27 cellular contexts compared by ENCODE assay signal in genomic region chr3:127393131-127393820, GRCh38.
A peak's percentile ranks its signal among the peaks of the same experiment; 100 is the strongest.
DNase-seq lines count a peak whose midpoint lies in the region; ATAC-seq, FAIRE-seq and TF ChIP-seq lines count a peak whose summit lies in the region.
"Had no signal": no experiment of that assay in that cellular context is flagged by ENCODE, and none has a peak within 500 bp of the region (broad histone marks: within the 10 kb centered on the region; RNA-seq: fewer than 3 reads in every experiment).

No MANE protein-coding gene starts in this region.

- no peaks in the 10 kb centered on the region for H3K36me3 ChIP-seq in BLaER1 treated with 17β-estradiol and CSF1 and Interleukin-3, amounts not matched to agents 10 nM and 100 nM
- no peaks in the 10 kb centered on the region for H3K36me3 ChIP-seq in astrocyte (ENCODE audit: insufficient read depth, low read length)
- no peaks in the 10 kb centered on the region for H3K36me3 ChIP-seq in spleen

- H2AFZ ChIP-seq in astrocyte (ENCODE audit: low read depth, low read length) = no peak overlapping the region
- H2AFZ ChIP-seq: PC-9 had no signal

- WGBS in spleen, 5 donors = 72 to 87% (median 79%) methylated on average over 5 of the region's 5 CpGs

- H3K4me3 Mint-ChIP-seq in astrocyte (ENCODE audit: unreplicated experiment) = no peak overlapping the region
- H3K4me3 Mint-ChIP-seq: CD8-positive, alpha-beta T cell; IgD-negative memory B cell had no signal

- no peak for ATAC-seq in SK-N-SH treated with all-trans-retinoic acid at 6 μM for 48 hours
- ATAC-seq: A549; CD8-positive, alpha-beta T cell had no signal

- FAIRE-seq in astrocyte (lab: Jason Lieb, UNC) (no peak), urothelium cell line (lab: Jason Lieb, UNC) (no peak)
- FAIRE-seq: A549, GM12891 had no signal

- H3K9me3 ChIP-seq in BLaER1 treated with 17β-estradiol and CSF1 and Interleukin-3, amounts not matched to agents 10 nM and 100 nM (replicated peaks in 1 of 11) = no peaks in the 10 kb centered on the region
- H3K9me3 ChIP-seq in astrocyte (ENCODE audit: insufficient read depth, low read depth, low read length) = no peaks in the 10 kb centered on the region
- no peaks in the 10 kb centered on the region for H3K9me3 ChIP-seq in spleen
- H3K9me3 ChIP-seq: A549, Caco-2 had no signal

- H3K9ac ChIP-seq in BLaER1 treated with 17β-estradiol and CSF1 and Interleukin-3, amounts not matched to agents 10 nM and 100 nM = no peak overlapping the region
- H3K9ac ChIP-seq in astrocyte (ENCODE audit: low read length) = no peak overlapping the region
- H3K9ac ChIP-seq: KMS-11 had no signal

- DNase-seq in astrocyte (ENCODE audit: low read depth) = no peak
- peak; percentile 65 for DNase-seq in mesenteric fat pad (ENCODE audit: low spot score)
- DNase-seq in spleen = peak; percentile 59
- DNase-seq in ecto neural progenitor cell (ENCODE audit: low spot score) = no peak
- DNase-seq in urothelium cell line (ENCODE audit: low spot score) = no peak
- DNase-seq: AML-193; Caco-2; CD8-positive, alpha-beta T cell; DMS 273 treated with DMSO at 0.1 percent for 48 hours; DMS79; GF-D8; MM.1S; NCI-H1694; NCI-H2029 treated with DMSO at 0.1 percent for 48 hours; NCI-H446 treated with DMSO at 0.1 percent for 48 hours; NCI-H526; PC-9; Right ventricle myocardium superior; RPMI8226 had no signal

- peaks cover 0 to 28% (median 0%) of the 10 kb centered on the region in 11 experiments; a peak in 3 of 22 replicates for H4K20me1 ChIP-seq in BLaER1 treated with 17β-estradiol and CSF1 and Interleukin-3, amounts not matched to agents 10 nM and 100 nM
- no peaks in the 10 kb centered on the region for H4K20me1 ChIP-seq in astrocyte (ENCODE audit: insufficient read depth, low read length)

- intact Hi-C loops in spleen (cut with DNase I; ENCODE audit: low total_unique reads) = no loop called here

- peaks cover 16% of the 10 kb centered on the region for H3K4me1 Mint-ChIP-seq in astrocyte (ENCODE audit: low read depth, unreplicated experiment)
- H3K4me1 Mint-ChIP-seq: IgD-negative memory B cell had no signal

- no peaks in the 10 kb centered on the region for H3K36me3 Mint-ChIP-seq in astrocyte (ENCODE audit: low read depth, unreplicated experiment)
- H3K36me3 Mint-ChIP-seq: CD8-positive, alpha-beta T cell; IgD-negative memory B cell had no signal

- H3K79me2 ChIP-seq in astrocyte (ENCODE audit: insufficient read depth, low read length) = no peaks in the 10 kb centered on the region

- H3K27me3 ChIP-seq in BLaER1 treated with 17β-estradiol and CSF1 and Interleukin-3, amounts not matched to agents 10 nM and 100 nM = peaks cover 0 to 9% (median 0%) of the 10 kb centered on the region in 11 experiments; a peak in 4 of 22 replicates
- H3K27me3 ChIP-seq in astrocyte (ENCODE audit: insufficient read depth, low read length) (no peaks in the 10 kb centered on the region), spleen (replicated peaks in 1 of 7) (peaks cover 0 to 68% (median 0%) of the 10 kb centered on the region in 7 donors)

- no peak for TF ChIP-seq CTCF in astrocyte (IDR thresholded peaks at IDR 0.05; ENCODE audit: insufficient read depth, low read depth, low read length)
- TF ChIP-seq CTCF in spleen (IDR thresholded peaks at IDR 0.05 in 8 of 11, conservative IDR thresholded peaks at IDR 0.05 in 3 of 11) = no peak

- H3K27ac Mint-ChIP-seq in astrocyte (ENCODE audit: unreplicated experiment) = peak overlapping the region; percentile 14
- H3K27ac Mint-ChIP-seq: CD8-positive, alpha-beta T cell; IgD-negative memory B cell had no signal

- H3K4me3 ChIP-seq in BLaER1 treated with 17β-estradiol and CSF1 and Interleukin-3, amounts not matched to agents 10 nM and 100 nM = no peak overlapping the region
- H3K4me3 ChIP-seq in astrocyte (ENCODE audit: insufficient read depth, low read depth, low read length) = no peak overlapping the region
- no peak overlapping the region for H3K4me3 ChIP-seq in spleen
- H3K4me3 ChIP-seq: A549, PC-9 had no signal

- no peak for TF ChIP-seq POLR2A in spleen (IDR thresholded peaks at IDR 0.05)

- H3K27me3 Mint-ChIP-seq in astrocyte (ENCODE audit: low read depth, unreplicated experiment) = peaks cover 20% of the 10 kb centered on the region

- peaks cover 0 to 29% (median 22%) of the 10 kb centered on the region in 10 experiments; a peak in 16 of 20 replicates for H3K4me1 ChIP-seq in BLaER1 treated with 17β-estradiol and CSF1 and Interleukin-3, amounts not matched to agents 10 nM and 100 nM
- no peaks in the 10 kb centered on the region for H3K4me1 ChIP-seq in astrocyte (ENCODE audit: insufficient read depth, low read length)
- H3K4me1 ChIP-seq in spleen = no peaks in the 10 kb centered on the region
- H3K4me1 ChIP-seq: A549 had no signal

- no peak overlapping the region for H3K27ac ChIP-seq in BLaER1 treated with 17β-estradiol and CSF1 and Interleukin-3, amounts not matched to agents 10 nM and 100 nM
- H3K27ac ChIP-seq in astrocyte (ENCODE audit: low read depth, low read length) (no peak overlapping the region), spleen (no peak overlapping the region)
- H3K27ac ChIP-seq: A549, C4-2B, HL-60, KMS-11, PC-9 had no signal

- H3K4me2 ChIP-seq in BLaER1 treated with 17β-estradiol and CSF1 and Interleukin-3, amounts not matched to agents 10 nM and 100 nM = peak overlapping the region in 8 of 11 experiments; percentile 45 to 76 (median 65); a peak in 14 of 22 replicates
- H3K4me2 ChIP-seq in astrocyte (ENCODE audit: low read length) = no peak overlapping the region
- H3K4me2 ChIP-seq: A549, KMS-11, PC-9 had no signal

- H3K9me3 Mint-ChIP-seq in astrocyte (ENCODE audit: unreplicated experiment) = peaks cover 2% of the 10 kb centered on the region
- H3K9me3 Mint-ChIP-seq: CD8-positive, alpha-beta T cell had no signal

TF ChIP-seq in SK-N-SH treated with all-trans-retinoic acid at 6 μM for 48 hours, 23 proteins besides CTCF, POLR2A, EP300 and RAD21:
- no peak for TF ChIP-seq ZNF70 (CRISPR knock-in tag; IDR thresholded peaks at IDR 0.05)
- no peak for TF ChIP-seq RARB (CRISPR knock-in tag; IDR thresholded peaks at IDR 0.05)
- TF ChIP-seq POU6F1 (CRISPR knock-in tag; IDR thresholded peaks at IDR 0.05; ENCODE audit: borderline replicate concordance, low read depth) = no peak
- no peak for TF ChIP-seq GLIS3 (CRISPR knock-in tag; IDR thresholded peaks at IDR 0.05)
- TF ChIP-seq ISL1 (CRISPR knock-in tag; IDR thresholded peaks at IDR 0.05) = no peak
- TF ChIP-seq, protein P1, sequence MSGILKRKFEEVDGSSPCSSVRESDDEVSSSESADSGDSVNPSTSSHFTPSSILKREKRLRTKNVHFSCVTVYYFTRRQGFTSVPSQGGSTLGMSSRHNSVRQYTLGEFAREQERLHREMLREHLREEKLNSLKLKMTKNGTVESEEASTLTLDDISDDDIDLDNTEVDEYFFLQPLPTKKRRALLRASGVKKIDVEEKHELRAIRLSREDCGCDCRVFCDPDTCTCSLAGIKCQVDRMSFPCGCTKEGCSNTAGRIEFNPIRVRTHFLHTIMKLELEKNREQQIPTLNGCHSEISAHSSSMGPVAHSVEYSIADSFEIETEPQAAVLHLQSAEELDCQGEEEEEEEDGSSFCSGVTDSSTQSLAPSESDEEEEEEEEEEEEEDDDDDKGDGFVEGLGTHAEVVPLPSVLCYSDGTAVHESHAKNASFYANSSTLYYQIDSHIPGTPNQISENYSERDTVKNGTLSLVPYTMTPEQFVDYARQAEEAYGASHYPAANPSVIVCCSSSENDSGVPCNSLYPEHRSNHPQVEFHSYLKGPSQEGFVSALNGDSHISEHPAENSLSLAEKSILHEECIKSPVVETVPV (CRISPR knock-in tag; IDR thresholded peaks at IDR 0.05) = no peak
- no peak for TF ChIP-seq TOX (CRISPR knock-in tag; IDR thresholded peaks at IDR 0.05; ENCODE audit: borderline replicate concordance)
- TF ChIP-seq ESRRG (CRISPR knock-in tag; IDR thresholded peaks at IDR 0.05) = no peak
- TF ChIP-seq, protein P2, sequence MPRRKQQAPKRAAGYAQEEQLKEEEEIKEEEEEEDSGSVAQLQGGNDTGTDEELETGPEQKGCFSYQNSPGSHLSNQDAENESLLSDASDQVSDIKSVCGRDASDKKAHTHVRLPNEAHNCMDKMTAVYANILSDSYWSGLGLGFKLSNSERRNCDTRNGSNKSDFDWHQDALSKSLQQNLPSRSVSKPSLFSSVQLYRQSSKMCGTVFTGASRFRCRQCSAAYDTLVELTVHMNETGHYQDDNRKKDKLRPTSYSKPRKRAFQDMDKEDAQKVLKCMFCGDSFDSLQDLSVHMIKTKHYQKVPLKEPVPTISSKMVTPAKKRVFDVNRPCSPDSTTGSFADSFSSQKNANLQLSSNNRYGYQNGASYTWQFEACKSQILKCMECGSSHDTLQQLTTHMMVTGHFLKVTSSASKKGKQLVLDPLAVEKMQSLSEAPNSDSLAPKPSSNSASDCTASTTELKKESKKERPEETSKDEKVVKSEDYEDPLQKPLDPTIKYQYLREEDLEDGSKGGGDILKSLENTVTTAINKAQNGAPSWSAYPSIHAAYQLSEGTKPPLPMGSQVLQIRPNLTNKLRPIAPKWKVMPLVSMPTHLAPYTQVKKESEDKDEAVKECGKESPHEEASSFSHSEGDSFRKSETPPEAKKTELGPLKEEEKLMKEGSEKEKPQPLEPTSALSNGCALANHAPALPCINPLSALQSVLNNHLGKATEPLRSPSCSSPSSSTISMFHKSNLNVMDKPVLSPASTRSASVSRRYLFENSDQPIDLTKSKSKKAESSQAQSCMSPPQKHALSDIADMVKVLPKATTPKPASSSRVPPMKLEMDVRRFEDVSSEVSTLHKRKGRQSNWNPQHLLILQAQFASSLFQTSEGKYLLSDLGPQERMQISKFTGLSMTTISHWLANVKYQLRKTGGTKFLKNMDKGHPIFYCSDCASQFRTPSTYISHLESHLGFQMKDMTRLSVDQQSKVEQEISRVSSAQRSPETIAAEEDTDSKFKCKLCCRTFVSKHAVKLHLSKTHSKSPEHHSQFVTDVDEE (CRISPR knock-in tag; IDR thresholded peaks at IDR 0.05) = no peak
- no peak for TF ChIP-seq OSR1 (CRISPR knock-in tag; IDR thresholded peaks at IDR 0.05)
- no peak for TF ChIP-seq ZFP30 (CRISPR knock-in tag; IDR thresholded peaks at IDR 0.05)
- no peak for TF ChIP-seq ZNF565 (CRISPR knock-in tag; conservative IDR thresholded peaks at IDR 0.05; ENCODE audit: low read depth)

Comparison
In these comparisons a context has a peak if more than half of its experiments do, and no peak if none do; other contexts are left out.
1. DNase-seq: peak in mesenteric fat pad (single experiment) and spleen (single experiment); none in astrocyte (single experiment), ecto neural progenitor cell (single experiment) and urothelium cell line (single experiment).